9 cellular contexts compared by ENCODE assay signal in genomic region chr20:46895906-46896242, GRCh38. TPM values are rescaled to one million over a fixed set of nuclear protein-coding genes. Genes with fewer than 3 reads are reported as not detected.
A peak's percentile ranks its signal among the peaks of the same experiment; 100 is the strongest.
DNase-seq lines count a peak whose midpoint lies in the region; ATAC-seq and TF ChIP-seq lines count a peak whose summit lies in the region.
"Had no signal": no experiment of that assay in that cellular context is flagged by ENCODE, and none has a peak within 500 bp of the region (broad histone marks: within the 10 kb centered on the region; RNA-seq: fewer than 3 reads in every experiment).

No MANE protein-coding gene starts in this region.

- 0 out of 2 replicates have a peak, but pooled peaks cover 3% of the 10 kb centered on the region for H3K4me1 ChIP-seq in iPS-20b (ENCODE audit: insufficient read depth, low read length)

- no peaks in the 10 kb centered on the region for H3K36me3 Mint-ChIP-seq in HFFc6 (ENCODE audit: low read depth)
- H3K36me3 Mint-ChIP-seq in stimulated activated memory B cell treated with anti-CD40 and anti-IgM and Interleukin-4, amounts not matched to agents 10 μg/mL and 1 μg/mL and 100 μg/mL, for 72 hours = no peaks in the 10 kb centered on the region
- H3K36me3 Mint-ChIP-seq in activated CD8-positive, alpha-beta memory T cell treated with anti-CD3 and anti-CD28 coated beads, Interleukin-2, amount 10 ng/mL, durations not matched to agents 7 days and 5 days = peaks cover 2% of the 10 kb centered on the region

- peaks cover 4% of the 10 kb centered on the region for H3K9me3 Mint-ChIP-seq in HFFc6
- peaks cover under 1% of the 10 kb centered on the region for H3K9me3 Mint-ChIP-seq in stimulated activated memory B cell treated with anti-CD40 and anti-IgM and Interleukin-4, amounts not matched to agents 10 μg/mL and 1 μg/mL and 100 μg/mL, for 72 hours
- H3K9me3 Mint-ChIP-seq in activated CD8-positive, alpha-beta memory T cell treated with anti-CD3 and anti-CD28 coated beads, Interleukin-2, amount 10 ng/mL, durations not matched to agents 7 days and 5 days (ENCODE audit: low read depth) = no peaks in the 10 kb centered on the region

- H3K36me3 ChIP-seq in SK-N-MC (ENCODE audit: insufficient read depth, low read length) = no peaks in the 10 kb centered on the region
- H3K36me3 ChIP-seq in iPS-20b (ENCODE audit: insufficient read depth, low read depth, low read length) = no peaks in the 10 kb centered on the region

- peak overlapping the region; percentile 70; the same call in 1 of the 2 replicates for H3K4me3 Mint-ChIP-seq in HFFc6
- H3K4me3 Mint-ChIP-seq in stimulated activated memory B cell treated with anti-CD40 and anti-IgM and Interleukin-4, amounts not matched to agents 10 μg/mL and 1 μg/mL and 100 μg/mL, for 72 hours = peak overlapping the region; percentile 86
- H3K4me3 Mint-ChIP-seq in activated CD8-positive, alpha-beta memory T cell treated with anti-CD3 and anti-CD28 coated beads, Interleukin-2, amount 10 ng/mL, durations not matched to agents 7 days and 5 days = no peak overlapping the region

- peaks cover 52% of the 10 kb centered on the region for H3K27me3 ChIP-seq in iPS-20b (ENCODE audit: insufficient read depth, low read length)

- no peaks in the 10 kb centered on the region for H3K9me3 ChIP-seq in SK-N-MC (ENCODE audit: low read depth, low read length)
- no peaks in the 10 kb centered on the region for H3K9me3 ChIP-seq in iPS-20b (ENCODE audit: insufficient read depth, low read depth, low read length)

- H3K27ac ChIP-seq in SK-N-MC (no peak overlapping the region), iPS-20b (ENCODE audit: low read length) (no peak overlapping the region)

- no peak overlapping the region for H3K27ac Mint-ChIP-seq in HFFc6
- peak overlapping the region; percentile 31 for H3K27ac Mint-ChIP-seq in stimulated activated memory B cell treated with anti-CD40 and anti-IgM and Interleukin-4, amounts not matched to agents 10 μg/mL and 1 μg/mL and 100 μg/mL, for 72 hours
- no peak overlapping the region for H3K27ac Mint-ChIP-seq in activated CD8-positive, alpha-beta memory T cell treated with anti-CD3 and anti-CD28 coated beads, Interleukin-2, amount 10 ng/mL, durations not matched to agents 7 days and 5 days

- H3K4me3 ChIP-seq in SK-N-MC = peak overlapping the region; percentile 52; the same call in 1 of the 2 replicates
- peak overlapping the region; percentile 70; the same call in 1 of the 2 replicates for H3K4me3 ChIP-seq in iPS-20b (ENCODE audit: low read length)

- H3K9ac ChIP-seq in SK-N-MC (ENCODE audit: insufficient read length) (no peak overlapping the region), iPS-20b (ENCODE audit: low read depth, low read length) (no peak overlapping the region)

- CTCF ChIA-PET in activated CD8-positive, alpha-beta memory T cell treated with anti-CD3 and anti-CD28 coated beads, Interleukin-2, amount 10 ng/mL, durations not matched to agents 7 days and 5 days (lab: Charles Lee) = no interaction called here

- no peak for TF ChIP-seq CTCF in HFFc6 (IDR thresholded peaks at IDR 0.05)

- no peak for DNase-seq in HFFc6
- DNase-seq in SK-N-MC (ENCODE audit: low read depth, low spot score) = no peak
- no peak for DNase-seq in activated CD4-positive, alpha-beta T cell treated with anti-CD3 and anti-CD28 coated beads for 1 hour
- no peak for DNase-seq in stimulated activated CD4-positive, alpha-beta T cell treated with anti-CD3 and anti-CD28 coated beads, Interleukin-4, amount 100 ng/mL, for 1 hour
- no peak for DNase-seq in activated CD8-positive, alpha-beta memory T cell treated with anti-CD3 and anti-CD28 coated beads, Interleukin-2, amount 10 ng/mL, durations not matched to agents 7 days and 5 days
- DNase-seq: SW 1271 had no signal

- ATAC-seq in stimulated activated memory B cell treated with anti-CD40 and anti-IgM and Interleukin-4, amounts not matched to agents 10 μg/mL and 1 μg/mL and 100 μg/mL, for 72 hours = no peak
- no peak for ATAC-seq in activated CD8-positive, alpha-beta memory T cell treated with anti-CD3 and anti-CD28 coated beads, Interleukin-2, amount 10 ng/mL, durations not matched to agents 7 days and 5 days

- peaks cover 51% of the 10 kb centered on the region for H3K27me3 Mint-ChIP-seq in HFFc6 (ENCODE audit: insufficient read depth)
- peaks cover 64% of the 10 kb centered on the region for H3K27me3 Mint-ChIP-seq in stimulated activated memory B cell treated with anti-CD40 and anti-IgM and Interleukin-4, amounts not matched to agents 10 μg/mL and 1 μg/mL and 100 μg/mL, for 72 hours
- H3K27me3 Mint-ChIP-seq in activated CD8-positive, alpha-beta memory T cell treated with anti-CD3 and anti-CD28 coated beads, Interleukin-2, amount 10 ng/mL, durations not matched to agents 7 days and 5 days = peaks cover 79% of the 10 kb centered on the region

- no peaks in the 10 kb centered on the region for H3K4me1 Mint-ChIP-seq in HFFc6 (ENCODE audit: low read depth)
- H3K4me1 Mint-ChIP-seq in stimulated activated memory B cell treated with anti-CD40 and anti-IgM and Interleukin-4, amounts not matched to agents 10 μg/mL and 1 μg/mL and 100 μg/mL, for 72 hours = peaks cover 5% of the 10 kb centered on the region
- no peaks in the 10 kb centered on the region for H3K4me1 Mint-ChIP-seq in activated CD8-positive, alpha-beta memory T cell treated with anti-CD3 and anti-CD28 coated beads, Interleukin-2, amount 10 ng/mL, durations not matched to agents 7 days and 5 days

RNA-seq across cellular contexts. Expression of gene EYA2, which starts 1.2 kb away (rescaled TPM):
- under 1 TPM in 5 of 6 experiments, not detected in 1; 0.14 to 0.51 (median 0.28) TPM for total RNA-seq in HFFc6 (2021; fragmentation: NEBNext Ultra II Directional; extraction: Animal tissue kit (Norgen Biotek cat#: 25700))
- total RNA-seq in activated CD8-positive, alpha-beta memory T cell treated with anti-CD3 and anti-CD28 coated beads, Interleukin-2, amount 10 ng/mL, durations not matched to agents 7 days and 5 days = not detected
- total RNA-seq: osteocyte had no signal
